Comparison of ENCODE assay signal across 2 cellular contexts in the genomic region with DNA sequence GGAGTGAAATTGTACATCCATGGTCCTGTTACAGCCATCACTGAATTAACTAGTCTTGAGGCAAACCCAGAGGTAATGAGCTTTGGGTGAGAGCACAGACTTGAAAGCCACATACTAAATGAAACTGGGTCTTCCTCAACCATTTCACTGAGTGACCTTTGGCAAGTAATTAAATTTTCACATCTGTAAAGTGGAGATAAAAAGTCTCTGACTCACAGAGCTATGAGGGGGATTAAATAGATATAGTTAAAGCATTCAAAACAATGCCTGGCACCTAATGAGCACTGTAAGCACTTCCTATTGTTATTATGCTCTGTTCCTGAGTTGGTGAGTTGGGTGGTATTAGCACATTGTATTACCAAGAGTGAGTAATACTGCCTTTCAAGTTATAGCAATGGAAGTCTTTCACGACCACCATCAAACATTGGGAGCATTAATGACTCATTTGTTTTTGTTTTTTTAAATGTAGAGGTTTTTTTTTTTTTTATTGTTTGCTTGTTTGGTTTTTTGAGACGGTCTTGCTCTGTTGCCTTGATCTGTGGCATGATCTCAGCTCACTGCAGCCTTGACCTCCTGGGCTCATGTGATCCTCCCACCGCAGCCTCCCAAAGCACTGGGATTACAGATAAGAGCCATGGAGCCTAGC.
TF ChIP-seq lines count a peak whose summit lies in the region.

No MANE protein-coding gene starts in this region.

TF ChIP-seq in K562, 482 proteins besides CTCF, POLR2A, EP300 and RAD21 (continued from another document and continues in another):
- no peak for TF ChIP-seq KLF10 (CRISPR knock-in tag; IDR thresholded peaks at IDR 0.05)
- no peak for TF ChIP-seq GTF2F1 (IDR thresholded peaks at IDR 0.05; ENCODE audit: low read depth, low read length)
- TF ChIP-seq, protein P1, sequence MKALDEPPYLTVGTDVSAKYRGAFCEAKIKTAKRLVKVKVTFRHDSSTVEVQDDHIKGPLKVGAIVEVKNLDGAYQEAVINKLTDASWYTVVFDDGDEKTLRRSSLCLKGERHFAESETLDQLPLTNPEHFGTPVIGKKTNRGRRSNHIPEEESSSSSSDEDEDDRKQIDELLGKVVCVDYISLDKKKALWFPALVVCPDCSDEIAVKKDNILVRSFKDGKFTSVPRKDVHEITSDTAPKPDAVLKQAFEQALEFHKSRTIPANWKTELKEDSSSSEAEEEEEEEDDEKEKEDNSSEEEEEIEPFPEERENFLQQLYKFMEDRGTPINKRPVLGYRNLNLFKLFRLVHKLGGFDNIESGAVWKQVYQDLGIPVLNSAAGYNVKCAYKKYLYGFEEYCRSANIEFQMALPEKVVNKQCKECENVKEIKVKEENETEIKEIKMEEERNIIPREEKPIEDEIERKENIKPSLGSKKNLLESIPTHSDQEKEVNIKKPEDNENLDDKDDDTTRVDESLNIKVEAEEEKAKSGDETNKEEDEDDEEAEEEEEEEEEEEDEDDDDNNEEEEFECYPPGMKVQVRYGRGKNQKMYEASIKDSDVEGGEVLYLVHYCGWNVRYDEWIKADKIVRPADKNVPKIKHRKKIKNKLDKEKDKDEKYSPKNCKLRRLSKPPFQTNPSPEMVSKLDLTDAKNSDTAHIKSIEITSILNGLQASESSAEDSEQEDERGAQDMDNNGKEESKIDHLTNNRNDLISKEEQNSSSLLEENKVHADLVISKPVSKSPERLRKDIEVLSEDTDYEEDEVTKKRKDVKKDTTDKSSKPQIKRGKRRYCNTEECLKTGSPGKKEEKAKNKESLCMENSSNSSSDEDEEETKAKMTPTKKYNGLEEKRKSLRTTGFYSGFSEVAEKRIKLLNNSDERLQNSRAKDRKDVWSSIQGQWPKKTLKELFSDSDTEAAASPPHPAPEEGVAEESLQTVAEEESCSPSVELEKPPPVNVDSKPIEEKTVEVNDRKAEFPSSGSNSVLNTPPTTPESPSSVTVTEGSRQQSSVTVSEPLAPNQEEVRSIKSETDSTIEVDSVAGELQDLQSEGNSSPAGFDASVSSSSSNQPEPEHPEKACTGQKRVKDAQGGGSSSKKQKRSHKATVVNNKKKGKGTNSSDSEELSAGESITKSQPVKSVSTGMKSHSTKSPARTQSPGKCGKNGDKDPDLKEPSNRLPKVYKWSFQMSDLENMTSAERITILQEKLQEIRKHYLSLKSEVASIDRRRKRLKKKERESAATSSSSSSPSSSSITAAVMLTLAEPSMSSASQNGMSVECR (CRISPR knock-in tag; IDR thresholded peaks at IDR 0.05): no peak
- TF ChIP-seq, protein P2, sequence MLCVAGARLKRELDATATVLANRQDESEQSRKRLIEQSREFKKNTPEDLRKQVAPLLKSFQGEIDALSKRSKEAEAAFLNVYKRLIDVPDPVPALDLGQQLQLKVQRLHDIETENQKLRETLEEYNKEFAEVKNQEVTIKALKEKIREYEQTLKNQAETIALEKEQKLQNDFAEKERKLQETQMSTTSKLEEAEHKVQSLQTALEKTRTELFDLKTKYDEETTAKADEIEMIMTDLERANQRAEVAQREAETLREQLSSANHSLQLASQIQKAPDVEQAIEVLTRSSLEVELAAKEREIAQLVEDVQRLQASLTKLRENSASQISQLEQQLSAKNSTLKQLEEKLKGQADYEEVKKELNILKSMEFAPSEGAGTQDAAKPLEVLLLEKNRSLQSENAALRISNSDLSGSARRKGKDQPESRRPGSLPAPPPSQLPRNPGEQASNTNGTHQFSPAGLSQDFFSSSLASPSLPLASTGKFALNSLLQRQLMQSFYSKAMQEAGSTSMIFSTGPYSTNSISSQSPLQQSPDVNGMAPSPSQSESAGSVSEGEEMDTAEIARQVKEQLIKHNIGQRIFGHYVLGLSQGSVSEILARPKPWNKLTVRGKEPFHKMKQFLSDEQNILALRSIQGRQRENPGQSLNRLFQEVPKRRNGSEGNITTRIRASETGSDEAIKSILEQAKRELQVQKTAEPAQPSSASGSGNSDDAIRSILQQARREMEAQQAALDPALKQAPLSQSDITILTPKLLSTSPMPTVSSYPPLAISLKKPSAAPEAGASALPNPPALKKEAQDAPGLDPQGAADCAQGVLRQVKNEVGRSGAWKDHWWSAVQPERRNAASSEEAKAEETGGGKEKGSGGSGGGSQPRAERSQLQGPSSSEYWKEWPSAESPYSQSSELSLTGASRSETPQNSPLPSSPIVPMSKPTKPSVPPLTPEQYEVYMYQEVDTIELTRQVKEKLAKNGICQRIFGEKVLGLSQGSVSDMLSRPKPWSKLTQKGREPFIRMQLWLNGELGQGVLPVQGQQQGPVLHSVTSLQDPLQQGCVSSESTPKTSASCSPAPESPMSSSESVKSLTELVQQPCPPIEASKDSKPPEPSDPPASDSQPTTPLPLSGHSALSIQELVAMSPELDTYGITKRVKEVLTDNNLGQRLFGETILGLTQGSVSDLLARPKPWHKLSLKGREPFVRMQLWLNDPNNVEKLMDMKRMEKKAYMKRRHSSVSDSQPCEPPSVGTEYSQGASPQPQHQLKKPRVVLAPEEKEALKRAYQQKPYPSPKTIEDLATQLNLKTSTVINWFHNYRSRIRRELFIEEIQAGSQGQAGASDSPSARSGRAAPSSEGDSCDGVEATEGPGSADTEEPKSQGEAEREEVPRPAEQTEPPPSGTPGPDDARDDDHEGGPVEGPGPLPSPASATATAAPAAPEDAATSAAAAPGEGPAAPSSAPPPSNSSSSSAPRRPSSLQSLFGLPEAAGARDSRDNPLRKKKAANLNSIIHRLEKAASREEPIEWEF (CRISPR knock-in tag; IDR thresholded peaks at IDR 0.05): no peak
- TF ChIP-seq, protein P3, sequence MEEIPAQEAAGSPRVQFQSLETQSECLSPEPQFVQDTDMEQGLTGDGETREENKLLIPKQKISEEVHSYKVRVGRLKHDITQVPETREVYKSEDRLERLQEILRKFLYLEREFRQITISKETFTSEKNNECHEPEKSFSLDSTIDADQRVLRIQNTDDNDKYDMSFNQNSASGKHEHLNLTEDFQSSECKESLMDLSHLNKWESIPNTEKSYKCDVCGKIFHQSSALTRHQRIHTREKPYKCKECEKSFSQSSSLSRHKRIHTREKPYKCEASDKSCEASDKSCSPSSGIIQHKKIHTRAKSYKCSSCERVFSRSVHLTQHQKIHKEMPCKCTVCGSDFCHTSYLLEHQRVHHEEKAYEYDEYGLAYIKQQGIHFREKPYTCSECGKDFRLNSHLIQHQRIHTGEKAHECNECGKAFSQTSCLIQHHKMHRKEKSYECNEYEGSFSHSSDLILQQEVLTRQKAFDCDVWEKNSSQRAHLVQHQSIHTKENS (CRISPR knock-in tag; IDR thresholded peaks at IDR 0.05): no peak
- no peak for TF ChIP-seq SLC30A9 (CRISPR knock-in tag; IDR thresholded peaks at IDR 0.05)

TF ChIP-seq in HepG2, 621 proteins besides CTCF, POLR2A, EP300 and RAD21 (continued from another document and continues in another):
- TF ChIP-seq, protein P4, sequence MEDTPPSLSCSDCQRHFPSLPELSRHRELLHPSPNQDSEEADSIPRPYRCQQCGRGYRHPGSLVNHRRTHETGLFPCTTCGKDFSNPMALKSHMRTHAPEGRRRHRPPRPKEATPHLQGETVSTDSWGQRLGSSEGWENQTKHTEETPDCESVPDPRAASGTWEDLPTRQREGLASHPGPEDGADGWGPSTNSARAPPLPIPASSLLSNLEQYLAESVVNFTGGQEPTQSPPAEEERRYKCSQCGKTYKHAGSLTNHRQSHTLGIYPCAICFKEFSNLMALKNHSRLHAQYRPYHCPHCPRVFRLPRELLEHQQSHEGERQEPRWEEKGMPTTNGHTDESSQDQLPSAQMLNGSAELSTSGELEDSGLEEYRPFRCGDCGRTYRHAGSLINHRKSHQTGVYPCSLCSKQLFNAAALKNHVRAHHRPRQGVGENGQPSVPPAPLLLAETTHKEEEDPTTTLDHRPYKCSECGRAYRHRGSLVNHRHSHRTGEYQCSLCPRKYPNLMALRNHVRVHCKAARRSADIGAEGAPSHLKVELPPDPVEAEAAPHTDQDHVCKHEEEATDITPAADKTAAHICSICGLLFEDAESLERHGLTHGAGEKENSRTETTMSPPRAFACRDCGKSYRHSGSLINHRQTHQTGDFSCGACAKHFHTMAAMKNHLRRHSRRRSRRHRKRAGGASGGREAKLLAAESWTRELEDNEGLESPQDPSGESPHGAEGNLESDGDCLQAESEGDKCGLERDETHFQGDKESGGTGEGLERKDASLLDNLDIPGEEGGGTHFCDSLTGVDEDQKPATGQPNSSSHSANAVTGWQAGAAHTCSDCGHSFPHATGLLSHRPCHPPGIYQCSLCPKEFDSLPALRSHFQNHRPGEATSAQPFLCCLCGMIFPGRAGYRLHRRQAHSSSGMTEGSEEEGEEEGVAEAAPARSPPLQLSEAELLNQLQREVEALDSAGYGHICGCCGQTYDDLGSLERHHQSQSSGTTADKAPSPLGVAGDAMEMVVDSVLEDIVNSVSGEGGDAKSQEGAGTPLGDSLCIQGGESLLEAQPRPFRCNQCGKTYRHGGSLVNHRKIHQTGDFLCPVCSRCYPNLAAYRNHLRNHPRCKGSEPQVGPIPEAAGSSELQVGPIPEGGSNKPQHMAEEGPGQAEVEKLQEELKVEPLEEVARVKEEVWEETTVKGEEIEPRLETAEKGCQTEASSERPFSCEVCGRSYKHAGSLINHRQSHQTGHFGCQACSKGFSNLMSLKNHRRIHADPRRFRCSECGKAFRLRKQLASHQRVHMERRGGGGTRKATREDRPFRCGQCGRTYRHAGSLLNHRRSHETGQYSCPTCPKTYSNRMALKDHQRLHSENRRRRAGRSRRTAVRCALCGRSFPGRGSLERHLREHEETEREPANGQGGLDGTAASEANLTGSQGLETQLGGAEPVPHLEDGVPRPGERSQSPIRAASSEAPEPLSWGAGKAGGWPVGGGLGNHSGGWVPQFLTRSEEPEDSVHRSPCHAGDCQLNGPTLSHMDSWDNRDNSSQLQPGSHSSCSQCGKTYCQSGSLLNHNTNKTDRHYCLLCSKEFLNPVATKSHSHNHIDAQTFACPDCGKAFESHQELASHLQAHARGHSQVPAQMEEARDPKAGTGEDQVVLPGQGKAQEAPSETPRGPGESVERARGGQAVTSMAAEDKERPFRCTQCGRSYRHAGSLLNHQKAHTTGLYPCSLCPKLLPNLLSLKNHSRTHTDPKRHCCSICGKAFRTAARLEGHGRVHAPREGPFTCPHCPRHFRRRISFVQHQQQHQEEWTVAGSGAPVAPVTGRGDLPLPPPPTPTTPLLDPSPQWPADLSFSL (CRISPR knock-in tag; IDR thresholded peaks at IDR 0.05): no peak
- TF ChIP-seq ZNF207 (IDR thresholded peaks at IDR 0.05; ENCODE audit: borderline replicate concordance) (no peak), HOXD1 (CRISPR knock-in tag; IDR thresholded peaks at IDR 0.05) (no peak), HIVEP1 (CRISPR knock-in tag; IDR thresholded peaks at IDR 0.05) (no peak)
- TF ChIP-seq, protein P5, sequence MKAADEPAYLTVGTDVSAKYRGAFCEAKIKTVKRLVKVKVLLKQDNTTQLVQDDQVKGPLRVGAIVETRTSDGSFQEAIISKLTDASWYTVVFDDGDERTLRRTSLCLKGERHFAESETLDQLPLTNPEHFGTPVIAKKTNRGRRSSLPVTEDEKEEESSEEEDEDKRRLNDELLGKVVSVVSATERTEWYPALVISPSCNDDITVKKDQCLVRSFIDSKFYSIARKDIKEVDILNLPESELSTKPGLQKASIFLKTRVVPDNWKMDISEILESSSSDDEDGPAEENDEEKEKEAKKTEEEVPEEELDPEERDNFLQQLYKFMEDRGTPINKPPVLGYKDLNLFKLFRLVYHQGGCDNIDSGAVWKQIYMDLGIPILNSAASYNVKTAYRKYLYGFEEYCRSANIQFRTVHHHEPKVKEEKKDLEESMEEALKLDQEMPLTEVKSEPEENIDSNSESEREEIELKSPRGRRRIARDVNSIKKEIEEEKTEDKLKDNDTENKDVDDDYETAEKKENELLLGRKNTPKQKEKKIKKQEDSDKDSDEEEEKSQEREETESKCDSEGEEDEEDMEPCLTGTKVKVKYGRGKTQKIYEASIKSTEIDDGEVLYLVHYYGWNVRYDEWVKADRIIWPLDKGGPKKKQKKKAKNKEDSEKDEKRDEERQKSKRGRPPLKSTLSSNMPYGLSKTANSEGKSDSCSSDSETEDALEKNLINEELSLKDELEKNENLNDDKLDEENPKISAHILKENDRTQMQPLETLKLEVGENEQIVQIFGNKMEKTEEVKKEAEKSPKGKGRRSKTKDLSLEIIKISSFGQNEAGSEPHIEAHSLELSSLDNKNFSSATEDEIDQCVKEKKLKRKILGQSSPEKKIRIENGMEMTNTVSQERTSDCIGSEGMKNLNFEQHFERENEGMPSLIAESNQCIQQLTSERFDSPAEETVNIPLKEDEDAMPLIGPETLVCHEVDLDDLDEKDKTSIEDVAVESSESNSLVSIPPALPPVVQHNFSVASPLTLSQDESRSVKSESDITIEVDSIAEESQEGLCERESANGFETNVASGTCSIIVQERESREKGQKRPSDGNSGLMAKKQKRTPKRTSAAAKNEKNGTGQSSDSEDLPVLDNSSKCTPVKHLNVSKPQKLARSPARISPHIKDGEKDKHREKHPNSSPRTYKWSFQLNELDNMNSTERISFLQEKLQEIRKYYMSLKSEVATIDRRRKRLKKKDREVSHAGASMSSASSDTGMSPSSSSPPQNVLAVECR (CRISPR knock-in tag; IDR thresholded peaks at IDR 0.05; ENCODE audit: borderline replicate concordance): no peak
